ENCODE assay signal across 17 cellular contexts in the genomic region with DNA sequence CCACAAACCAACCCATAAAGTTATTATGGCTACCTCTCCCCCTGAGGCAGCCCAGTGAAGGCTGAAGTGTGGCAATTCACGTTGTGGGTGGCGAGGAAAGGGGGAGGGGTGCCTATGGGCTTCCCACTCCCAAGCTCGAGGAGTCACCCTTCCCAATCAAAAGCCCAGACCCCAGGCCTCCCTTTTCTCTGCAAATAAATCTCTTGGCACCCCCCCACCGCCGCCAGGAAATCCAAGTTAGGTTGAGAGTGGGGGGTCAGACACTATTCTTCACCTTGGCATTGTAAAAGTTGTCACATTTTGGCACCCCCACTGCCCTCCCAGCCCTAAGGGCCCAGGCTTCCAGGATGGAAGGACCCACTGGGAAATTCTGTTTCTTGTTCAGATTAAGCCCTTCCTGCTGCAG. TPM values are rescaled to one million over a fixed set of nuclear protein-coding genes. Genes with fewer than 3 reads are reported as not detected.
DNase-seq lines count a peak whose midpoint lies in the region; ATAC-seq and TF ChIP-seq lines count a peak whose summit lies in the region.
"Had no signal": no experiment of that assay in that cellular context is flagged by ENCODE, and none has a peak within 500 bp of the region (broad histone marks: within the 10 kb centered on the region; RNA-seq: fewer than 3 reads in every experiment).

No MANE protein-coding gene starts in this region.

- DNase-seq in Right ventricle myocardium superior (no peak), Right ventricle myocardium inferior (ENCODE audit: missing footprints) (no peak), osteoblast (ENCODE audit: insufficient read length, low spot score, missing footprints) (peak; percentile 86), ureter (ENCODE audit: low spot score) (peak; percentile 44)
- DNase-seq: ACHN; NCI-H1417 treated with DMSO at 0.1 percent for 48 hours; NCI-H2029 treated with DMSO at 0.1 percent for 48 hours; NCI-H2171 treated with DMSO at 0.1 percent for 48 hours; NCI-H446 treated with DMSO at 0.1 percent for 48 hours; NK-92 treated with Interleukin-12 subunit alpha and Interleukin-12 subunit beta, amount 100 ng/mL, for 24 hours; SIG-M5 had no signal

- peaks cover 4% of the 10 kb centered on the region for H3K4me1 Mint-ChIP-seq in activated T-helper 17 cell treated with anti-CD3 and anti-CD28 coated beads, Interleukin-2, amount 50 U/mL, for 72 hours

- H3K4me2 ChIP-seq in osteoblast (ENCODE audit: insufficient read depth, low read length) = no peak overlapping the region

- H3K4me1 ChIP-seq in osteoblast (ENCODE audit: insufficient read depth, low read length) = no peaks in the 10 kb centered on the region

- H3K27me3 Mint-ChIP-seq in activated T-helper 17 cell treated with anti-CD3 and anti-CD28 coated beads, Interleukin-2, amount 50 U/mL, for 72 hours = no peaks in the 10 kb centered on the region
- H3K27me3 Mint-ChIP-seq: CD4-positive, CD25-positive, alpha-beta regulatory T cell had no signal

- peaks cover 1% of the 10 kb centered on the region for H3K79me2 ChIP-seq in osteoblast (ENCODE audit: insufficient read depth, low read length)

- intact Hi-C loops in Right ventricle myocardium superior (cut with DNase I) = no loop called here
- intact Hi-C loops in Right ventricle myocardium inferior (cut with DNase I) = no loop called here

- ATAC-seq in Right ventricle myocardium superior (ENCODE audit: poor library complexity) (peak; percentile 5), Right ventricle myocardium inferior (no peak), HG02852 (IDR thresholded peaks at IDR 0.05; ENCODE audit: unreplicated experiment) (no peak), HG03460 (IDR thresholded peaks at IDR 0.05; ENCODE audit: unreplicated experiment) (no peak)
- ATAC-seq in activated T-helper 17 cell treated with anti-CD3 and anti-CD28 coated beads, Interleukin-2, amount 50 U/mL, for 72 hours (replicated peaks) = no peak

- TF ChIP-seq CTCF in osteoblast (IDR thresholded peaks at IDR 0.05; ENCODE audit: extremely low read depth, low read depth, low read length) = no peak

- H3K4me3 Mint-ChIP-seq in activated T-helper 17 cell treated with anti-CD3 and anti-CD28 coated beads, Interleukin-2, amount 50 U/mL, for 72 hours = no peak overlapping the region

- peaks cover 9% of the 10 kb centered on the region for H4K20me1 ChIP-seq in osteoblast (ENCODE audit: insufficient read depth, low read length)

- peak overlapping the region; percentile 1 for H3K27ac Mint-ChIP-seq in activated T-helper 17 cell treated with anti-CD3 and anti-CD28 coated beads, Interleukin-2, amount 50 U/mL, for 72 hours

- H3K9me3 ChIP-seq in osteoblast (ENCODE audit: low read depth, low read length) = no peaks in the 10 kb centered on the region

- no peak overlapping the region for H2AFZ ChIP-seq in osteoblast (ENCODE audit: low read length)

- H3K36me3 Mint-ChIP-seq in activated T-helper 17 cell treated with anti-CD3 and anti-CD28 coated beads, Interleukin-2, amount 50 U/mL, for 72 hours (ENCODE audit: low read depth) = peaks cover 48% of the 10 kb centered on the region

- no peaks in the 10 kb centered on the region for H3K9me3 Mint-ChIP-seq in activated T-helper 17 cell treated with anti-CD3 and anti-CD28 coated beads, Interleukin-2, amount 50 U/mL, for 72 hours

- H3K4me3 ChIP-seq in osteoblast (ENCODE audit: insufficient read depth, low read length) = no peak overlapping the region

- no peak overlapping the region for H3K27ac ChIP-seq in osteoblast (ENCODE audit: low read depth, low read length)

- H3K36me3 ChIP-seq in osteoblast (ENCODE audit: insufficient read depth, low read length) = peaks cover 42% of the 10 kb centered on the region

- no peaks in the 10 kb centered on the region for H3K27me3 ChIP-seq in osteoblast (ENCODE audit: insufficient read depth, low read length)

RNA-seq across cellular contexts. Expression of gene ANKRD53, which starts 6.9 kb away (rescaled TPM):
- 0.30 TPM for total RNA-seq in Right ventricle myocardium superior
- total RNA-seq in Right ventricle myocardium inferior = 0.54 TPM
- total RNA-seq in activated T-helper 17 cell treated with anti-CD3 and anti-CD28 coated beads, Interleukin-2, amount 50 U/mL, for 72 hours = under 1 TPM in 1 of 2 donors, not detected in 1; 0.56 TPM
- total RNA-seq in osteoblast = 0.88 and 1.1 TPM in 2 replicates
- 1.8 TPM for total RNA-seq in ureter
- total RNA-seq: H7, OCI-LY7 had no signal

RNA-seq across cellular contexts. Expression of gene TEX261, which starts 9.4 kb away (rescaled TPM):
- total RNA-seq in Right ventricle myocardium superior (56.3 TPM), Right ventricle myocardium inferior (63.8 TPM), osteoblast (30.0 and 36.8 TPM in 2 replicates), ureter (74.5 TPM)
- total RNA-seq in activated T-helper 17 cell treated with anti-CD3 and anti-CD28 coated beads, Interleukin-2, amount 50 U/mL, for 72 hours = 10 to 100 TPM; 27.2 to 66.9 TPM

RNA-seq across cellular contexts. Expression of gene ATP6V1B1, which starts 49.6 kb away (rescaled TPM):
- 0.43 TPM for total RNA-seq in Right ventricle myocardium superior
- not detected for total RNA-seq in Right ventricle myocardium inferior
- not detected for total RNA-seq in activated T-helper 17 cell treated with anti-CD3 and anti-CD28 coated beads, Interleukin-2, amount 50 U/mL, for 72 hours
- 0.88 and 2.5 TPM in 2 replicates for total RNA-seq in osteoblast
- total RNA-seq in ureter = 2.4 TPM
- total RNA-seq: CD4-positive, CD25-positive, alpha-beta regulatory T cell; OCI-LY7 had no signal

Comparison
In these comparisons a context has a peak if more than half of its experiments do, and no peak if none do; other contexts are left out.
1. DNase-seq: peak in osteoblast (single experiment) and ureter (single experiment); none in Right ventricle myocardium superior (single experiment) and Right ventricle myocardium inferior (single experiment).